ENCODE assay signal across 24 cellular contexts in the genomic region with DNA sequence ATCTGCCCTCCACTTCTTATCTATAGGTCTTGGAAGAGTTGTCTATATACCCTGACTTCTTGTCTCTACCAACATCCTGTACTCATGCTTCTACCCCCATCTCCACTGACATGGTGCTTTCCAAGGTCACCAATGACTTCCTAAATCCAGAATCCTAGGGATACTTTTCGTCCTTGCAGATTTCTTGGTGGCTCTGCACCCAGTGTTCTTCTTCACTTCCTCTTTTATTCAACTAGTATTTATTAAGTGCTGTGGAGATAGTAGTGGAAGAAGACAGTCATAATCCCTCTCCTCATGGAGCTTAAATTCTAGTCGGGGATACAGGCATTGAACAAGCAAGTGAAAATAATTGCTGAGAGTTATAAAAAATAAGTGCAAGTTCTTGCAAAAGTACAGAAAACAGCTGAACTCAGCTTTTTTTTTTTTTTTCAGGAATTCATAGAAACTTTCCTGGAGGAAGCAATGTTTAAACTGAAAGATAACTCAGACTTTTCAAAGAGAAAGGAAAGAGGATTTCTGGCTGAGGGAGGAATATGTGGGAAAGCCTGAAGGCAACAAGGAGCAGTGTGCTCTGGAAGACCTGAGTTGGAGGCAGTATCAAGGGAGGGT. TPM values are rescaled to one million over a fixed set of nuclear protein-coding genes. Genes with fewer than 3 reads are reported as not detected.
"Had no signal": no experiment of that assay in that cellular context is flagged by ENCODE, and none has a peak within 500 bp of the region (broad histone marks: within the 10 kb centered on the region; RNA-seq: fewer than 3 reads in every experiment).

No MANE protein-coding gene starts in this region.

- FAIRE-seq: RCC 7860 had no signal

- H3K9me3 ChIP-seq: MG63, SJSA1 had no signal

- DNase-seq: Karpas-422, KG1, MG63, NCI-H1092, NCI-H1105 treated with DMSO at 0.1 percent for 48 hours, NCI-H1417 treated with DMSO at 0.1 percent for 48 hours, NCI-H146, NCI-H1694 treated with DMSO at 0.1 percent for 48 hours, NCI-H1930, NCI-H2081 treated with DMSO at 0.1 percent for 48 hours, NCI-H2171, NCI-H226, NCI-H446, NCI-H510A, NCI-H524 treated with DMSO at 0.1 percent for 48 hours, NCI-H69, NCI-H774, Right ventricle myocardium superior, RPMI8226, SIG-M5 had no signal

- H3K4me1 ChIP-seq: SJSA1 had no signal

- H3K4me3 ChIP-seq: MG63, SJSA1, SK-N-MC had no signal

- H3K27ac ChIP-seq: SJSA1, SK-N-MC had no signal

RNA-seq across cellular contexts. Expression of a gene that starts 38.2 kb away (rescaled TPM):
- total RNA-seq: HT1080, SJSA1 had no signal
